ENCODE assay signal across 19 cellular contexts in genomic region chr2:12244070-12244469, GRCh38.
"Had no signal": no experiment of that assay in that cellular context is flagged by ENCODE, and none has a peak within 500 bp of the region (broad histone marks: within the 10 kb centered on the region; RNA-seq: fewer than 3 reads in every experiment).

No MANE protein-coding gene starts in this region.

- ATAC-seq: left lung; natural killer cell treated with Interleukin-12 subunit alpha and Interleukin-12 subunit beta and Interleukin-15 and Interleukin-18, amount 100 ng/mL, for 72 hours; right lobe of liver; stimulated activated naive B cell treated with anti-CD40 and anti-IgM and Interleukin-4, amounts not matched to agents 10 μg/mL and 1 μg/mL and 100 μg/mL, for 72 hours had no signal

- H3K4me3 ChIP-seq: coronary artery, left lung, right lobe of liver, spleen, tibial nerve had no signal

- H3K4me1 Mint-ChIP-seq: activated naive CD8-positive, alpha-beta T cell treated with anti-CD3 and anti-CD28 coated beads for 36 hours; immature natural killer cell; memory B cell had no signal

- H3K27ac Mint-ChIP-seq: activated CD4-positive, alpha-beta memory T cell treated with anti-CD3 and anti-CD28 coated beads for 36 hours; activated naive CD8-positive, alpha-beta T cell treated with anti-CD3 and anti-CD28 coated beads for 36 hours; immature natural killer cell; memory B cell; natural killer cell treated with Interleukin-12 subunit alpha and Interleukin-12 subunit beta and Interleukin-15 and Interleukin-18, amount 100 ng/mL, for 72 hours; progenitor cell of endocrine pancreas; stimulated activated naive B cell treated with anti-CD40 and anti-IgM and Interleukin-4, amounts not matched to agents 10 μg/mL and 1 μg/mL and 100 μg/mL, for 72 hours had no signal

- H3K27me3 ChIP-seq: left lung, right lobe of liver, spleen, tibial nerve had no signal

- H3K4me3 Mint-ChIP-seq: activated CD4-positive, alpha-beta memory T cell treated with anti-CD3 and anti-CD28 coated beads for 36 hours; activated naive CD8-positive, alpha-beta T cell treated with anti-CD3 and anti-CD28 coated beads for 36 hours; immature natural killer cell; memory B cell; natural killer cell treated with Interleukin-12 subunit alpha and Interleukin-12 subunit beta and Interleukin-15 and Interleukin-18, amount 100 ng/mL, for 72 hours; stimulated activated naive B cell treated with anti-CD40 and anti-IgM and Interleukin-4, amounts not matched to agents 10 μg/mL and 1 μg/mL and 100 μg/mL, for 72 hours had no signal

- DNase-seq: activated CD4-positive, alpha-beta memory T cell treated with anti-CD3 and anti-CD28 coated beads for 36 hours; activated CD4-positive, alpha-beta T cell treated with anti-CD3 and anti-CD28 coated beads for 1 hour; activated gamma-delta T cell; activated naive CD8-positive, alpha-beta T cell treated with anti-CD3 and anti-CD28 coated beads for 36 hours; activated T-cell treated with anti-CD3 and anti-CD28 coated beads, Interleukin-2, amount 50 U/mL, for 48 hours; aorta; effector CD4-positive, alpha-beta T cell; immature natural killer cell; left lung; nucleus accumbens; right lobe of liver; spleen; stimulated activated CD4-positive, alpha-beta T cell treated with anti-CD3 and anti-CD28 coated beads, Interleukin-1b, Interleukin-23, amount 100 ng/mL, for 48 hours; stimulated activated naive B cell treated with anti-CD40 and anti-IgM and Interleukin-4, amounts not matched to agents 10 μg/mL and 1 μg/mL and 100 μg/mL, for 72 hours had no signal

- H3K9me3 Mint-ChIP-seq: activated CD4-positive, alpha-beta memory T cell treated with anti-CD3 and anti-CD28 coated beads for 36 hours; activated naive CD8-positive, alpha-beta T cell treated with anti-CD3 and anti-CD28 coated beads for 36 hours; immature natural killer cell; natural killer cell treated with Interleukin-12 subunit alpha and Interleukin-12 subunit beta and Interleukin-15 and Interleukin-18, amount 100 ng/mL, for 72 hours had no signal

- H3K27me3 Mint-ChIP-seq: activated CD4-positive, alpha-beta memory T cell treated with anti-CD3 and anti-CD28 coated beads for 36 hours; activated naive CD8-positive, alpha-beta T cell treated with anti-CD3 and anti-CD28 coated beads for 36 hours; memory B cell; progenitor cell of endocrine pancreas; stimulated activated naive B cell treated with anti-CD40 and anti-IgM and Interleukin-4, amounts not matched to agents 10 μg/mL and 1 μg/mL and 100 μg/mL, for 72 hours had no signal

- H3K4me1 ChIP-seq: left lung, right lobe of liver, spleen, tibial nerve had no signal

- H3K36me3 ChIP-seq: left lung, right lobe of liver, spleen, tibial nerve had no signal

- H3K27ac ChIP-seq: coronary artery, left lung, right lobe of liver, spleen, tibial nerve had no signal

- H3K9me3 ChIP-seq: left lung, right lobe of liver, spleen, tibial nerve had no signal

- H3K36me3 Mint-ChIP-seq: activated CD4-positive, alpha-beta memory T cell treated with anti-CD3 and anti-CD28 coated beads for 36 hours; activated naive CD8-positive, alpha-beta T cell treated with anti-CD3 and anti-CD28 coated beads for 36 hours; immature natural killer cell; memory B cell; natural killer cell treated with Interleukin-12 subunit alpha and Interleukin-12 subunit beta and Interleukin-15 and Interleukin-18, amount 100 ng/mL, for 72 hours; stimulated activated naive B cell treated with anti-CD40 and anti-IgM and Interleukin-4, amounts not matched to agents 10 μg/mL and 1 μg/mL and 100 μg/mL, for 72 hours had no signal
